Comparison of ENCODE assay signal across 20 cellular contexts in the genomic region with DNA sequence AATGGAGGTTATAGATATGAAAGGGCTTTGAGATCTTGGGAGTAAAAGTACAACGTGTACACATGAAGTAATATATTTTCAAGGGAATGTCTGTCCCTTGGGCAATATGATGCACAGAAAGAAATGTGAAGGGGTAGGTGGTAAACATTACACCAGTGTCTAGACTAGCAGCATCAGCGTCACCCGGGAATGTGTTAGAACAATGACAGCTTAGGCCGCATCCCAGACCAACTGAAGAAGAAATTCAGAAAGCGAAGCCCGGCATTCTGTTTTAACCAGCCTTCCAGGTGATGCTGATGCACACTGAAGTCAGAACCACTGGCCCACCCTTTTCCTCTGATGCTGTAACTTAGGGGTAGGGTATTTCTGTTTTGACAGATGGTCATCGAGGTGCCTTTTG. TPM values are rescaled to one million over a fixed set of nuclear protein-coding genes. Genes with fewer than 3 reads are reported as not detected.
DNase-seq lines count a peak whose midpoint lies in the region; ATAC-seq and TF ChIP-seq lines count a peak whose summit lies in the region.
"Had no signal": no experiment of that assay in that cellular context is flagged by ENCODE, and none has a peak within 500 bp of the region (broad histone marks: within the 10 kb centered on the region; RNA-seq: fewer than 3 reads in every experiment).

No MANE protein-coding gene starts in this region.

- H4K91ac ChIP-seq in trophoblast cell (ENCODE audit: low read depth, low read length): peak overlapping the region; percentile 80

- H3K27me3 ChIP-seq in right atrium auricular region: no peaks in the 10 kb centered on the region
- no peaks in the 10 kb centered on the region for H3K27me3 ChIP-seq in esophagus muscularis mucosa
- H3K27me3 ChIP-seq in trophoblast cell (ENCODE audit: insufficient read depth, low read length): no peaks in the 10 kb centered on the region
- H3K27me3 ChIP-seq in aorta (ENCODE audit: control insufficient read depth in 1 of 2, insufficient read depth in 2 of 2, low read length in 1 of 2): no peaks in the 10 kb centered on the region

- H3K23ac ChIP-seq in trophoblast cell (ENCODE audit: low read length): no peak overlapping the region

- no peak overlapping the region for H4K8ac ChIP-seq in trophoblast cell (ENCODE audit: low read depth, low read length)

- no peak overlapping the region for H2BK5ac ChIP-seq in trophoblast cell (ENCODE audit: low read depth, low read length, poor library complexity)

- H3K4me3 ChIP-seq in right atrium auricular region: no peak overlapping the region
- no peak overlapping the region for H3K4me3 ChIP-seq in esophagus muscularis mucosa
- H3K4me3 ChIP-seq in trophoblast cell (ENCODE audit: low read depth, low read length): no peak overlapping the region
- no peak overlapping the region for H3K4me3 ChIP-seq in aorta (ENCODE audit: low read length in 2 of 2)
- H3K4me3 ChIP-seq: psoas muscle had no signal

- peak overlapping the region; percentile 69 for H2BK120ac ChIP-seq in trophoblast cell (ENCODE audit: insufficient read depth, low read length, poor library complexity)

- peaks cover 3% of the 10 kb centered on the region for H3K79me2 ChIP-seq in trophoblast cell (ENCODE audit: control insufficient read depth, insufficient read depth, low read length, poor library complexity)

- H3K27ac ChIP-seq in right atrium auricular region (peak overlapping the region; percentile 77 to 93), esophagus muscularis mucosa (replicated peaks in 1 of 4) (peak overlapping the region; percentile 96 to 98 (median 98)), trophoblast cell (ENCODE audit: low read depth, low read length) (peak overlapping the region; percentile 71), aorta (ENCODE audit: low read depth in 1 of 2, low read length in 2 of 2) (peak overlapping the region; percentile 30 to 75)
- H3K27ac ChIP-seq: psoas muscle had no signal

- H3K4me3 Mint-ChIP-seq in stimulated activated naive B cell treated with anti-CD40 and anti-IgM and Interleukin-4, amounts not matched to agents 10 μg/mL and 1 μg/mL and 100 μg/mL, for 72 hours: no peak overlapping the region
- H3K4me3 Mint-ChIP-seq: activated T-helper 17 cell treated with anti-CD3 and anti-CD28 coated beads, Interleukin-2, amount 50 U/mL, for 72 hours; CD4-positive, alpha-beta T cell; nephron; T-helper 1 cell treated with Interleukin-12 subunit alpha and Interleukin-12 subunit beta and Interleukin-4 antibody, amounts not matched to agents 30 μg/mL and 1 μg/mL, for 36 hours; WTC11 had no signal

- H3K14ac ChIP-seq in trophoblast cell (ENCODE audit: low read length): no peak overlapping the region

- peak; percentile 82 for TF ChIP-seq EP300 in esophagus muscularis mucosa (IDR thresholded peaks at IDR 0.05)

- H3K36me3 Mint-ChIP-seq in stimulated activated naive B cell treated with anti-CD40 and anti-IgM and Interleukin-4, amounts not matched to agents 10 μg/mL and 1 μg/mL and 100 μg/mL, for 72 hours: peaks cover 10 to 18% of the 10 kb centered on the region in 2 donors

- DNase-seq in right atrium auricular region (ENCODE audit: low spot score): no peak
- DNase-seq in cardiac septum (ENCODE audit: low spot score): no peak
- DNase-seq in esophagus muscularis mucosa (ENCODE audit: extremely low spot score): no peak
- no peak for DNase-seq in trophoblast cell
- peak in 1 of 2 donors; percentile 7 for DNase-seq in aorta
- no peak for DNase-seq in CD1c-positive myeloid dendritic cell (ENCODE audit: extremely low spot score)
- no peak for DNase-seq in stimulated activated naive B cell treated with anti-CD40 and anti-IgM and Interleukin-4, amounts not matched to agents 10 μg/mL and 1 μg/mL and 100 μg/mL, for 72 hours
- DNase-seq: CD4-positive, alpha-beta T cell; Kasumi-1; NK-92 treated with Interleukin-12 subunit alpha and Interleukin-12 subunit beta, amount 100 ng/mL, for 24 hours; psoas muscle; stimulated activated naive CD4-positive, alpha-beta T cell had no signal

- H3K79me1 ChIP-seq in trophoblast cell (ENCODE audit: low read length): peaks cover 47% of the 10 kb centered on the region

- H3K4ac ChIP-seq in trophoblast cell (ENCODE audit: low read depth, low read length): no peak overlapping the region

- H3K9me3 Mint-ChIP-seq in stimulated activated naive B cell treated with anti-CD40 and anti-IgM and Interleukin-4, amounts not matched to agents 10 μg/mL and 1 μg/mL and 100 μg/mL, for 72 hours: no peaks in the 10 kb centered on the region
- H3K9me3 Mint-ChIP-seq: activated T-helper 17 cell treated with anti-CD3 and anti-CD28 coated beads, Interleukin-2, amount 50 U/mL, for 72 hours; CD4-positive, alpha-beta T cell; nephron; T-helper 1 cell treated with Interleukin-12 subunit alpha and Interleukin-12 subunit beta and Interleukin-4 antibody, amounts not matched to agents 30 μg/mL and 1 μg/mL, for 36 hours; WTC11 had no signal

- TF ChIP-seq CTCF in right atrium auricular region (IDR thresholded peaks at IDR 0.05) (no peak), esophagus muscularis mucosa (IDR thresholded peaks at IDR 0.05) (no peak)

- H4K12ac ChIP-seq in trophoblast cell (ENCODE audit: low read depth, low read length): no peak overlapping the region

- ATAC-seq in aorta (ENCODE audit: low FRiP score) (no peak), GM18519 (IDR thresholded peaks at IDR 0.05; ENCODE audit: low FRiP score, unreplicated experiment) (no peak)
- no peak for ATAC-seq in stimulated activated naive B cell treated with anti-CD40 and anti-IgM and Interleukin-4, amounts not matched to agents 10 μg/mL and 1 μg/mL and 100 μg/mL, for 72 hours (replicated peaks)
- ATAC-seq: activated T-helper 17 cell treated with anti-CD3 and anti-CD28 coated beads, Interleukin-2, amount 50 U/mL, for 72 hours; left lobe of liver; WTC11 had no signal

- intact Hi-C loops in cardiac septum (cut with DNase I) (no loop called here), esophagus muscularis mucosa (cut with DNase I) (no loop called here), aorta (cut with DNase I) (no loop called here)

- peaks cover 0 to 10% of the 10 kb centered on the region in 2 donors for H3K27me3 Mint-ChIP-seq in stimulated activated naive B cell treated with anti-CD40 and anti-IgM and Interleukin-4, amounts not matched to agents 10 μg/mL and 1 μg/mL and 100 μg/mL, for 72 hours
- H3K27me3 Mint-ChIP-seq: activated T-helper 17 cell treated with anti-CD3 and anti-CD28 coated beads, Interleukin-2, amount 50 U/mL, for 72 hours; CD4-positive, alpha-beta T cell had no signal

- no peak overlapping the region for H3K4me2 ChIP-seq in trophoblast cell (ENCODE audit: low read length)

- no peaks in the 10 kb centered on the region for H3K9me3 ChIP-seq in right atrium auricular region
- H3K9me3 ChIP-seq in esophagus muscularis mucosa: no peaks in the 10 kb centered on the region
- no peaks in the 10 kb centered on the region for H3K9me3 ChIP-seq in trophoblast cell (ENCODE audit: insufficient read depth, low read depth, low read length)
- no peaks in the 10 kb centered on the region for H3K9me3 ChIP-seq in aorta (ENCODE audit: control insufficient read depth, low read length)
- H3K9me3 ChIP-seq: psoas muscle had no signal

- WGBS in esophagus muscularis mucosa: 62% methylated on average over 7 of the region's 7 CpGs
- no CpG with 5 or more reads among the region's 7 CpGs for WGBS in trophoblast cell (ENCODE audit: extremely low coverage, insufficient coverage, insufficient read length)
- WGBS in aorta, 2 donors: 73 to 77% methylated on average over 7 of the region's 7 CpGs

- no peak overlapping the region for H3K27ac Mint-ChIP-seq in stimulated activated naive B cell treated with anti-CD40 and anti-IgM and Interleukin-4, amounts not matched to agents 10 μg/mL and 1 μg/mL and 100 μg/mL, for 72 hours
- H3K27ac Mint-ChIP-seq: activated T-helper 17 cell treated with anti-CD3 and anti-CD28 coated beads, Interleukin-2, amount 50 U/mL, for 72 hours; CD4-positive, alpha-beta T cell; T-helper 1 cell treated with Interleukin-12 subunit alpha and Interleukin-12 subunit beta and Interleukin-4 antibody, amounts not matched to agents 30 μg/mL and 1 μg/mL, for 36 hours; WTC11 had no signal

- H3K18ac ChIP-seq in trophoblast cell (ENCODE audit: low read length): no peak overlapping the region

- H3K4me1 Mint-ChIP-seq in stimulated activated naive B cell treated with anti-CD40 and anti-IgM and Interleukin-4, amounts not matched to agents 10 μg/mL and 1 μg/mL and 100 μg/mL, for 72 hours: peaks cover 29 to 65% of the 10 kb centered on the region in 2 donors

- H3K4me1 ChIP-seq in right atrium auricular region (peaks cover 0 to 90% of the 10 kb centered on the region in 2 donors), esophagus muscularis mucosa (peaks cover 89 to 100% (median 99%) of the 10 kb centered on the region in 4 donors), trophoblast cell (ENCODE audit: control insufficient read depth in 1 of 2, insufficient read depth in 2 of 2, low read length in 2 of 2) (peaks cover 47 to 68% of the 10 kb centered on the region in 2 experiments), aorta (ENCODE audit: control insufficient read depth in 1 of 2, insufficient read depth in 2 of 2, low read length in 2 of 2) (peaks cover 5% of the 10 kb centered on the region in 2 donors)

- no peak overlapping the region for H2BK12ac ChIP-seq in trophoblast cell (ENCODE audit: low read length)

- H3K9ac ChIP-seq in trophoblast cell (ENCODE audit: low read length): no peak overlapping the region

- H2AFZ ChIP-seq in trophoblast cell (ENCODE audit: insufficient read depth, low read length, poor library complexity): no peak overlapping the region

- no peak overlapping the region for H2AK5ac ChIP-seq in trophoblast cell (ENCODE audit: low read length)

- no peak for TF ChIP-seq POLR2A in esophagus muscularis mucosa (IDR thresholded peaks at IDR 0.05; ENCODE audit: low read depth)

- H3K36me3 ChIP-seq in right atrium auricular region (peaks cover under 1% of the 10 kb centered on the region), esophagus muscularis mucosa (peaks cover 0 to 6% (median under 1%) of the 10 kb centered on the region in 4 donors), trophoblast cell (ENCODE audit: control insufficient read depth in 1 of 2, insufficient read depth in 2 of 2, low read length in 2 of 2) (peaks cover 0 to 8% of the 10 kb centered on the region in 2 experiments), aorta (ENCODE audit: control insufficient read depth in 1 of 2, insufficient read depth in 2 of 2, low read length in 1 of 2) (no peaks in the 10 kb centered on the region)

RNA-seq across cellular contexts. Expression of gene INAFM2, which starts 6.3 kb away (rescaled TPM):
- 10 to 100 TPM; 45.5 to 48.9 TPM for total RNA-seq in right atrium auricular region
- 40.0 TPM for total RNA-seq in cardiac septum
- 10 to 100 TPM; 39.0 to 41.3 (median 40.7) TPM for total RNA-seq in esophagus muscularis mucosa
- polyA plus RNA-seq in trophoblast cell (2013): 35.8 and 37.5 TPM in 2 replicates
- total RNA-seq in aorta: 10 to 100 TPM; 59.4 to 70.0 TPM
- polyA plus RNA-seq in aorta: 10 to 100 TPM; 26.0 to 53.6 TPM

RNA-seq across cellular contexts. Expression of gene CCDC9B, which starts 10.9 kb away (rescaled TPM):
- total RNA-seq in right atrium auricular region: 10 to 100 TPM; 31.8 to 32.2 TPM
- 178 TPM for total RNA-seq in cardiac septum
- total RNA-seq in esophagus muscularis mucosa: 10 to 100 TPM; 22.9 to 82.6 (median 56.3) TPM
- polyA plus RNA-seq in trophoblast cell (2013): 0.15 and 0.31 TPM in 2 replicates
- total RNA-seq in aorta: 10 to 100 TPM; 59.6 to 66.6 TPM
- polyA plus RNA-seq in aorta: 10 to 100 TPM; 16.2 to 44.2 TPM

RNA-seq across cellular contexts. Expression of gene PHGR1, which starts 21.0 kb away (rescaled TPM):
- total RNA-seq in right atrium auricular region: not detected
- total RNA-seq in cardiac septum: not detected
- 1 to 10 TPM in 1 of 4 donors, not detected in 3; 1.8 TPM for total RNA-seq in esophagus muscularis mucosa
- polyA plus RNA-seq in trophoblast cell (2013): not detected in 2 replicates
- total RNA-seq in aorta: not detected
- 1,000 to 10,000 TPM in 1 of 2 donors, 10 to 100 TPM in 1; 45.9 to 1,323 TPM for polyA plus RNA-seq in aorta
- total RNA-seq: A673; activated T-helper 17 cell treated with anti-CD3 and anti-CD28 coated beads, Interleukin-2, amount 50 U/mL, for 72 hours; CD4-positive, alpha-beta T cell; H1; left lobe of liver; psoas muscle; WTC11 had no signal
- polyA plus RNA-seq: H1 had no signal

RNA-seq across cellular contexts. Expression of gene PLCB2, which starts 22.1 kb away (rescaled TPM):
- total RNA-seq in right atrium auricular region: 1 to 10 TPM; 1.9 to 8.4 TPM
- 4.6 TPM for total RNA-seq in cardiac septum
- total RNA-seq in esophagus muscularis mucosa: 10 to 100 TPM in 1 of 4 donors, 1 to 10 TPM in 3; 5.8 to 13.3 (median 9.7) TPM
- 1.1 and 1.5 TPM in 2 replicates for polyA plus RNA-seq in trophoblast cell (2013)
- 10 to 100 TPM; 23.6 to 55.8 TPM for total RNA-seq in aorta
- polyA plus RNA-seq in aorta: 1 to 10 TPM; 5.8 to 7.2 TPM

RNA-seq across cellular contexts. Expression of gene DISP2, which starts 28.2 kb away (rescaled TPM):
- under 1 TPM; 0.11 to 0.20 TPM for total RNA-seq in right atrium auricular region
- 1.2 TPM for total RNA-seq in cardiac septum
- under 1 TPM; 0.13 to 0.42 (median 0.26) TPM for total RNA-seq in esophagus muscularis mucosa
- 0.34 and 0.35 TPM in 2 replicates for polyA plus RNA-seq in trophoblast cell (2013)
- under 1 TPM; 0.49 to 0.60 TPM for total RNA-seq in aorta
- under 1 TPM; 0.08 to 0.13 TPM for polyA plus RNA-seq in aorta
